In genomic region chr12:121828826-121829225, GRCh38 we compare ENCODE assay signal across 23 cellular contexts. TPM values are rescaled to one million over a fixed set of nuclear protein-coding genes. Genes with fewer than 3 reads are reported as not detected.
DNase-seq lines count a peak whose midpoint lies in the region; ATAC-seq and TF ChIP-seq lines count a peak whose summit lies in the region.
"Had no signal": no experiment of that assay in that cellular context is flagged by ENCODE, and none has a peak within 500 bp of the region (broad histone marks: within the 10 kb centered on the region; RNA-seq: fewer than 3 reads in every experiment).

No MANE protein-coding gene starts in this region.

- H3K36me3 Mint-ChIP-seq in activated naive CD4-positive, alpha-beta T cell treated with anti-CD3 and anti-CD28 coated beads, Interleukin-2, amount 50 U/mL, for 72 hours, result peaks cover 0 to 6% of the 10 kb centered on the region in 2 donors
- H3K36me3 Mint-ChIP-seq in T-helper 17 cell (ENCODE audit: low read depth) (peaks cover 18% of the 10 kb centered on the region), endothelial cell (ENCODE audit: low read depth, unreplicated experiment) (peaks cover 40% of the 10 kb centered on the region)
- peaks cover 49 to 68% of the 10 kb centered on the region in 2 donors for H3K36me3 Mint-ChIP-seq in stimulated activated naive B cell treated with anti-CD40 and anti-IgM and Interleukin-4, amounts not matched to agents 10 μg/mL and 1 μg/mL and 100 μg/mL, for 72 hours

- H3K27ac Mint-ChIP-seq in activated naive CD4-positive, alpha-beta T cell treated with anti-CD3 and anti-CD28 coated beads, Interleukin-2, amount 50 U/mL, for 72 hours, result peak overlapping the region; percentile 24 to 65
- H3K27ac Mint-ChIP-seq in T-helper 17 cell, result peak overlapping the region; percentile 53
- H3K27ac Mint-ChIP-seq in endothelial cell (ENCODE audit: unreplicated experiment), result peak overlapping the region; percentile 70
- H3K27ac Mint-ChIP-seq in stimulated activated naive B cell treated with anti-CD40 and anti-IgM and Interleukin-4, amounts not matched to agents 10 μg/mL and 1 μg/mL and 100 μg/mL, for 72 hours, result peak overlapping the region; percentile 87
- H3K27ac Mint-ChIP-seq: activated naive CD8-positive, alpha-beta T cell treated with anti-CD3 and anti-CD28 coated beads, Interleukin-2, amount 10 ng/mL, durations not matched to agents 7 days and 5 days; activated T-helper 1 cell treated with anti-CD3 and anti-CD28 coated beads, Interleukin-12 subunit alpha, Interleukin-12 subunit beta, Interleukin-2, Interleukin-4 antibody, amounts not matched to agents 30 ng/mL and 10 ng/mL and 1 ng/mL, durations not matched to agents 14 hours and 24 hours and 36 hours had no signal

- no peak for ATAC-seq in activated naive CD4-positive, alpha-beta T cell treated with anti-CD3 and anti-CD28 coated beads, Interleukin-2, amount 50 U/mL, for 72 hours
- ATAC-seq in T-helper 17 cell (no peak), HG03469 (IDR thresholded peaks at IDR 0.05; ENCODE audit: unreplicated experiment) (no peak)
- no peak for ATAC-seq in stimulated activated naive B cell treated with anti-CD40 and anti-IgM and Interleukin-4, amounts not matched to agents 10 μg/mL and 1 μg/mL and 100 μg/mL, for 72 hours (replicated peaks)
- ATAC-seq: HCT116, left lung, T-cell had no signal

- H3K9me3 ChIP-seq in T-helper 17 cell (ENCODE audit: control insufficient read depth, low read length, poor library complexity, severe bottlenecking), result no peaks in the 10 kb centered on the region
- H3K9me3 ChIP-seq: BLaER1, left lung, tibial nerve had no signal

- no peak for DNase-seq in activated naive CD4-positive, alpha-beta T cell treated with anti-CD3 and anti-CD28 coated beads, Interleukin-2, amount 50 U/mL, for 72 hours (ENCODE audit: low spot score in 2 of 2)
- DNase-seq in activated naive CD4-positive, alpha-beta T cell treated with anti-CD3 and anti-CD28 coated beads, Interleukin-2, amount 50 U/mL, for 16 hours, result no peak
- DNase-seq in T-helper 17 cell (no peak), endothelial cell (ENCODE audit: low spot score) (no peak), SIG-M5 treated with dmso at 0.1 percent for 504 hours (lab: John Stamatoyannopoulos, UW; ENCODE audit: unreplicated experiment) (no peak)
- no peak for DNase-seq in stimulated activated naive B cell treated with anti-CD40 and anti-IgM and Interleukin-4, amounts not matched to agents 10 μg/mL and 1 μg/mL and 100 μg/mL, for 72 hours
- DNase-seq: activated naive CD8-positive, alpha-beta T cell treated with anti-CD3 and anti-CD28 coated beads, Interleukin-2, amount 10 ng/mL, durations not matched to agents 7 days and 5 days; DND-41; dorsolateral prefrontal cortex; left lung; mesendoderm; NCI-H1417 treated with DMSO at 0.1 percent for 48 hours; NCI-H2107; T-cell had no signal

- no peaks in the 10 kb centered on the region for H3K27me3 Mint-ChIP-seq in T-helper 17 cell
- peaks cover 19% of the 10 kb centered on the region for H3K27me3 Mint-ChIP-seq in endothelial cell (ENCODE audit: unreplicated experiment)
- H3K27me3 Mint-ChIP-seq in stimulated activated naive B cell treated with anti-CD40 and anti-IgM and Interleukin-4, amounts not matched to agents 10 μg/mL and 1 μg/mL and 100 μg/mL, for 72 hours, result no peaks in the 10 kb centered on the region
- H3K27me3 Mint-ChIP-seq: activated naive CD8-positive, alpha-beta T cell treated with anti-CD3 and anti-CD28 coated beads, Interleukin-2, amount 10 ng/mL, durations not matched to agents 7 days and 5 days; T-cell had no signal

- no peak for TF ChIP-seq CTCF in endothelial cell (IDR thresholded peaks at IDR 0.05; ENCODE audit: unreplicated experiment)

- no peaks in the 10 kb centered on the region for H3K9me3 Mint-ChIP-seq in activated naive CD4-positive, alpha-beta T cell treated with anti-CD3 and anti-CD28 coated beads, Interleukin-2, amount 50 U/mL, for 72 hours
- no peaks in the 10 kb centered on the region for H3K9me3 Mint-ChIP-seq in endothelial cell (ENCODE audit: unreplicated experiment)
- H3K9me3 Mint-ChIP-seq in stimulated activated naive B cell treated with anti-CD40 and anti-IgM and Interleukin-4, amounts not matched to agents 10 μg/mL and 1 μg/mL and 100 μg/mL, for 72 hours, result no peaks in the 10 kb centered on the region
- H3K9me3 Mint-ChIP-seq: activated naive CD8-positive, alpha-beta T cell treated with anti-CD3 and anti-CD28 coated beads, Interleukin-2, amount 10 ng/mL, durations not matched to agents 7 days and 5 days; activated T-helper 1 cell treated with anti-CD3 and anti-CD28 coated beads, Interleukin-12 subunit alpha, Interleukin-12 subunit beta, Interleukin-2, Interleukin-4 antibody, amounts not matched to agents 30 ng/mL and 10 ng/mL and 1 ng/mL, durations not matched to agents 14 hours and 24 hours and 36 hours; T-cell had no signal

- H3K4me3 Mint-ChIP-seq in T-helper 17 cell (no peak overlapping the region), endothelial cell (ENCODE audit: unreplicated experiment) (peak overlapping the region; percentile 34)
- H3K4me3 Mint-ChIP-seq in stimulated activated naive B cell treated with anti-CD40 and anti-IgM and Interleukin-4, amounts not matched to agents 10 μg/mL and 1 μg/mL and 100 μg/mL, for 72 hours, result no peak overlapping the region
- H3K4me3 Mint-ChIP-seq: activated naive CD8-positive, alpha-beta T cell treated with anti-CD3 and anti-CD28 coated beads, Interleukin-2, amount 10 ng/mL, durations not matched to agents 7 days and 5 days; activated T-helper 1 cell treated with anti-CD3 and anti-CD28 coated beads, Interleukin-12 subunit alpha, Interleukin-12 subunit beta, Interleukin-2, Interleukin-4 antibody, amounts not matched to agents 30 ng/mL and 10 ng/mL and 1 ng/mL, durations not matched to agents 14 hours and 24 hours and 36 hours; T-cell had no signal

- H3K4me1 Mint-ChIP-seq in T-helper 17 cell (peaks cover 12% of the 10 kb centered on the region), endothelial cell (ENCODE audit: unreplicated experiment) (peaks cover 2% of the 10 kb centered on the region)
- H3K4me1 Mint-ChIP-seq in stimulated activated naive B cell treated with anti-CD40 and anti-IgM and Interleukin-4, amounts not matched to agents 10 μg/mL and 1 μg/mL and 100 μg/mL, for 72 hours, result peaks cover 5 to 18% of the 10 kb centered on the region in 2 donors

RNA-seq across cellular contexts. Expression of gene SETD1B, which starts 25.0 kb away (rescaled TPM):
- total RNA-seq in activated naive CD4-positive, alpha-beta T cell treated with anti-CD3 and anti-CD28 coated beads, Interleukin-2, amount 50 U/mL, for 72 hours, result 10 to 100 TPM; 13.8 to 16.7 TPM
- total RNA-seq in T-helper 17 cell (10 to 100 TPM; 54.5 to 64.1 TPM), endothelial cell (ENCODE audit: unreplicated experiment) (25.3 TPM)

RNA-seq across cellular contexts. Expression of gene HPD, which starts 29.8 kb away (rescaled TPM):
- under 1 TPM in 1 of 2 donors, not detected in 1; 0.16 TPM for total RNA-seq in activated naive CD4-positive, alpha-beta T cell treated with anti-CD3 and anti-CD28 coated beads, Interleukin-2, amount 50 U/mL, for 72 hours
- total RNA-seq in T-helper 17 cell (not detected), endothelial cell (ENCODE audit: unreplicated experiment) (not detected)
- total RNA-seq: activated naive CD8-positive, alpha-beta T cell treated with anti-CD3 and anti-CD28 coated beads, Interleukin-2, amount 10 ng/mL, durations not matched to agents 7 days and 5 days; activated T-helper 1 cell treated with anti-CD3 and anti-CD28 coated beads, Interleukin-12 subunit alpha, Interleukin-12 subunit beta, Interleukin-2, Interleukin-4 antibody, amounts not matched to agents 30 ng/mL and 10 ng/mL and 1 ng/mL, durations not matched to agents 14 hours and 24 hours and 36 hours; endothelial cell of umbilical vein; glomerular endothelial cell; RPMI7951; SK-MEL-5 had no signal

RNA-seq across cellular contexts. Expression of gene RHOF, which starts 35.3 kb away (rescaled TPM):
- 10 to 100 TPM; 95.3 to 96.2 TPM for total RNA-seq in activated naive CD4-positive, alpha-beta T cell treated with anti-CD3 and anti-CD28 coated beads, Interleukin-2, amount 50 U/mL, for 72 hours
- total RNA-seq in T-helper 17 cell, result 100 to 1,000 TPM; 121 to 122 TPM
- total RNA-seq in endothelial cell (ENCODE audit: unreplicated experiment), result 25.7 TPM

RNA-seq across cellular contexts. Expression of gene PSMD9, which starts 59.8 kb away (rescaled TPM):
- 10 to 100 TPM; 65.0 to 66.0 TPM for total RNA-seq in activated naive CD4-positive, alpha-beta T cell treated with anti-CD3 and anti-CD28 coated beads, Interleukin-2, amount 50 U/mL, for 72 hours
- total RNA-seq in T-helper 17 cell (10 to 100 TPM; 40.5 to 51.3 TPM), endothelial cell (ENCODE audit: unreplicated experiment) (34.0 TPM)
